In the genomic region with DNA sequence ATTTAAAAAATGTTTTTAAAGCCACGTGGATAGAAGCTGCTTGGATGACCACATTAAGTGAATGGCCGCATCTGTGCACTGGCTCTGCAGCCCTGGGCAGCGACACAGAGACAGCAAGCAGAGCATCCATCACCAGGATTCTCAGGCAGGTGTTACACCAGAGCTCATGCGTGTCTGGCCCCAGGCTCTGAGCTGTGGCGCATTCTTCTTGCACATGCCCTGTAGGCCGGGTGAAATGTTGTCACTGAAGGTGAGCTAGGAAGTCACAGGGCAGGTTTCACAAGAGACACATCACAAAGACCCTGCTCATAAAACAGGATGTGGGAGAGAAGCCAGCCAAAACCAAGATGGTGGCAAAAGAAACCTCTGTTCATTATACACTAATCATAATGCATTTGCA, we compare ENCODE assay signal across 14 cellular contexts.
"Had no signal": no experiment of that assay in that cellular context is flagged by ENCODE, and none has a peak within 500 bp of the region (broad histone marks: within the 10 kb centered on the region; RNA-seq: fewer than 3 reads in every experiment).

No MANE protein-coding gene starts in this region.

- H3K4me3 ChIP-seq: adrenal gland, left ventricle myocardium inferior, mucosa of descending colon, pancreas, tibial artery had no signal

- H3K27me3 ChIP-seq: adrenal gland, pancreas had no signal

- DNase-seq: activated CD4-positive, alpha-beta T cell treated with anti-CD3 and anti-CD28 coated beads, Interleukin-2, amount 50 U/mL, for 4 hours; activated CD4-positive, CD25-positive, alpha-beta regulatory T cell treated with anti-CD3 and anti-CD28 coated beads, Interleukin-2, amount 50 U/mL, for 72 hours; activated naive CD4-positive, alpha-beta T cell treated with anti-CD3 and anti-CD28 coated beads, Interleukin-2, amount 10 ng/mL, durations not matched to agents 7 days and 5 days; activated T-cell treated with anti-CD3 and anti-CD28 coated beads, Interleukin-2, amount 50 U/mL, for 1 hour; left ventricle myocardium inferior; mucosa of descending colon; stimulated activated CD4-positive, alpha-beta T cell treated with anti-CD3 and anti-CD28 coated beads, Interleukin-12 subunit alpha, Interleukin-12 subunit beta, amount 100 ng/mL, for 4 hours; stimulated activated CD4-positive, alpha-beta T cell treated with anti-CD3 and anti-CD28 coated beads, Interleukin-2, amount 100 ng/mL, for 24 hours had no signal

- H3K27ac ChIP-seq: adrenal gland, left ventricle myocardium inferior, pancreas, tibial artery had no signal

- ATAC-seq: esophagus mucosa; mucosa of descending colon; naive thymus-derived CD4-positive, alpha-beta T cell; pancreas; stimulated activated memory B cell treated with anti-CD40 and anti-IgM and Interleukin-4, amounts not matched to agents 10 μg/mL and 1 μg/mL and 100 μg/mL, for 72 hours had no signal

- H3K9me3 ChIP-seq: adrenal gland, left ventricle myocardium inferior, pancreas, tibial artery had no signal

- H3K36me3 ChIP-seq: adrenal gland, left ventricle myocardium inferior, pancreas, tibial artery had no signal

- H3K4me1 ChIP-seq: adrenal gland, pancreas had no signal
